20 cellular contexts compared by ENCODE assay signal in genomic region chr2:148826791-148827190, GRCh38. TPM values are rescaled to one million over a fixed set of nuclear protein-coding genes. Genes with fewer than 3 reads are reported as not detected.
A peak's percentile ranks its signal among the peaks of the same experiment; 100 is the strongest.
DNase-seq lines count a peak whose midpoint lies in the region; TF ChIP-seq lines count a peak whose summit lies in the region.
"Had no signal": no experiment of that assay in that cellular context is flagged by ENCODE, and none has a peak within 500 bp of the region (broad histone marks: within the 10 kb centered on the region; RNA-seq: fewer than 3 reads in every experiment).

No MANE protein-coding gene starts in this region.

- H3K36me3 Mint-ChIP-seq in neural crest cell (ENCODE audit: low read depth), result no peaks in the 10 kb centered on the region
- H3K36me3 Mint-ChIP-seq in activated naive CD4-positive, alpha-beta T cell treated with anti-CD3 and anti-CD28 coated beads for 36 hours (ENCODE audit: low read depth), result no peaks in the 10 kb centered on the region
- H3K36me3 Mint-ChIP-seq: CD8-positive, alpha-beta T cell had no signal

- peaks cover 7% of the 10 kb centered on the region for H3K9me3 Mint-ChIP-seq in neural crest cell
- no peaks in the 10 kb centered on the region for H3K9me3 Mint-ChIP-seq in activated naive CD4-positive, alpha-beta T cell treated with anti-CD3 and anti-CD28 coated beads for 36 hours
- H3K9me3 Mint-ChIP-seq: CD4-positive, alpha-beta T cell; CD8-positive, alpha-beta T cell had no signal

- peak overlapping the region; percentile 7 for H3K27ac Mint-ChIP-seq in neural crest cell (ENCODE audit: unreplicated experiment)
- no peak overlapping the region for H3K27ac Mint-ChIP-seq in activated naive CD4-positive, alpha-beta T cell treated with anti-CD3 and anti-CD28 coated beads for 36 hours
- H3K27ac Mint-ChIP-seq: B cell; CD4-positive, alpha-beta T cell; CD8-positive, alpha-beta T cell had no signal

- in situ Hi-C loops in SK-MEL-5 (cut with HindIII; ENCODE audit: low pct_unique_long_range_greater_than_20kb, low sequenced_read_pairs) (no loop called here), KBM-7 (cut with MboI; ENCODE audit: low pct_unique_long_range_greater_than_20kb, low sequenced_read_pairs) (no loop called here)

- intact Hi-C loops in activated naive CD4-positive, alpha-beta T cell treated with anti-CD3 and anti-CD28 coated beads for 36 hours (cut with micrococcal nuclease), result no loop called here

- DNase-seq in COLO829 (ENCODE audit: low spot score), result peak; percentile 22
- peak; percentile 73 for DNase-seq in SK-MEL-5 (ENCODE audit: low read depth, low spot score)
- no peak for DNase-seq in neural crest cell (ENCODE audit: low read depth, low spot score)
- no peak for DNase-seq in AG20443 (ENCODE audit: low spot score)
- DNase-seq in activated naive CD4-positive, alpha-beta T cell treated with anti-CD3 and anti-CD28 coated beads for 36 hours, result no peak
- no peak for DNase-seq in KBM-7
- DNase-seq: 8988T; ACHN; AML-193; CD4-positive, alpha-beta T cell; CD8-positive, alpha-beta T cell; COR-L47; DMS 273 treated with DMSO at 0.1 percent for 48 hours; DMS153; DMS53; DMS79; DND-41; EL; GDM1 had no signal

- H3K4me3 Mint-ChIP-seq in neural crest cell, result no peak overlapping the region
- H3K4me3 Mint-ChIP-seq in activated naive CD4-positive, alpha-beta T cell treated with anti-CD3 and anti-CD28 coated beads for 36 hours, result no peak overlapping the region
- H3K4me3 Mint-ChIP-seq: B cell; CD4-positive, alpha-beta T cell; CD8-positive, alpha-beta T cell had no signal

- peaks cover 10% of the 10 kb centered on the region for H3K4me1 Mint-ChIP-seq in neural crest cell
- no peaks in the 10 kb centered on the region for H3K4me1 Mint-ChIP-seq in activated naive CD4-positive, alpha-beta T cell treated with anti-CD3 and anti-CD28 coated beads for 36 hours (ENCODE audit: low read depth)
- H3K4me1 Mint-ChIP-seq: B cell had no signal

- TF ChIP-seq CTCF in neural crest cell (conservative IDR thresholded peaks at IDR 0.05), result no peak

- CTCF ChIA-PET in activated naive CD4-positive, alpha-beta T cell treated with anti-CD3 and anti-CD28 coated beads for 36 hours (lab: Charles Lee), result no interaction called here

- H3K27me3 Mint-ChIP-seq in neural crest cell (ENCODE audit: low read depth), result peaks cover 2% of the 10 kb centered on the region
- H3K27me3 Mint-ChIP-seq in activated naive CD4-positive, alpha-beta T cell treated with anti-CD3 and anti-CD28 coated beads for 36 hours (ENCODE audit: low read depth), result peaks cover 2% of the 10 kb centered on the region

RNA-seq across cellular contexts. Expression of gene KIF5C, which starts 48.2 kb away (rescaled TPM):
- total RNA-seq in SK-MEL-5 (2014; rRNA removed; shearing (Covaris generic)), result 1.3 and 1.4 TPM in 2 replicates
- 0.86 and 1.3 TPM in 2 replicates for polyA plus RNA-seq in SK-MEL-5 (2015; cell fraction: cytosol; rRNA removed)
- polyA plus RNA-seq in SK-MEL-5 (2015; cell fraction: nucleus; rRNA removed), result 0.34 and 2.4 TPM in 2 replicates
- total RNA-seq in neural crest cell, result 63.3 and 66.7 TPM in 2 replicates
- total RNA-seq in activated naive CD4-positive, alpha-beta T cell treated with anti-CD3 and anti-CD28 coated beads for 36 hours, result 10 to 100 TPM; 18.6 to 24.5 TPM

Comparison
In these comparisons a context has a peak if more than half of its experiments do, and no peak if none do; other contexts are left out.
1. DNase-seq: peak in COLO829 (single experiment) and SK-MEL-5 (single experiment); none in neural crest cell (single experiment), AG20443 (single experiment), activated naive CD4-positive, alpha-beta T cell treated with anti-CD3 and anti-CD28 coated beads for 36 hours (single experiment) and KBM-7 (single experiment).